In genomic region chr15:56739474-56739873, GRCh38 we compare ENCODE assay signal across 1 cellular context.
TF ChIP-seq lines count a peak whose summit lies in the region.

No MANE protein-coding gene starts in this region.

TF ChIP-seq in K562, 482 proteins besides CTCF, POLR2A, EP300 and RAD21 (continued from another document):
- no peak for TF ChIP-seq MBD1 (CRISPR knock-in tag; IDR thresholded peaks at IDR 0.05)
- no peak for TF ChIP-seq MAFG (tag; conservative IDR thresholded peaks at IDR 0.05)
- no peak for TF ChIP-seq POU5F1 (IDR thresholded peaks at IDR 0.05; ENCODE audit: borderline replicate concordance, low read depth, low read length, partially characterized antibody)
- TF ChIP-seq GABPA (tag; conservative IDR thresholded peaks at IDR 0.05; ENCODE audit: low read depth), result no peak
- TF ChIP-seq JUNB (CRISPR knock-in tag; conservative IDR thresholded peaks at IDR 0.05), result no peak
- TF ChIP-seq, protein P1, sequence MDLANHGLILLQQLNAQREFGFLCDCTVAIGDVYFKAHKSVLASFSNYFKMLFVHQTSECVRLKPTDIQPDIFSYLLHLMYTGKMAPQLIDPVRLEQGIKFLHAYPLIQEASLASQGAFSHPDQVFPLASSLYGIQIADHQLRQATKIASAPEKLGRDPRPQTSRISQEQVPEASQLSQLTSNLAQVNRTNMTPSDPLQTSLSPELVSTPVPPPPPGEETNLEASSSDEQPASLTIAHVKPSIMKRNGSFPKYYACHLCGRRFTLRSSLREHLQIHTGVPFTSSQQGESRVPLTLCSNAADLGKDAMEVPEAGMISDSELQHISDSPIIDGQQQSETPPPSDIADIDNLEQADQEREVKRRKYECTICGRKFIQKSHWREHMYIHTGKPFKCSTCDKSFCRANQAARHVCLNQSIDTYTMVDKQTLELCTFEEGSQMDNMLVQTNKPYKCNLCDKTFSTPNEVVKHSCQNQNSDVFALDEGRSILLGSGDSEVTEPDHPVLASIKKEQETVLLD (IDR thresholded peaks at IDR 0.05), result no peak
- TF ChIP-seq CBX2 (IDR thresholded peaks at IDR 0.05; ENCODE audit: insufficient read depth, low read length, poor library complexity, severe bottlenecking), result no peak
- TF ChIP-seq, protein P2, sequence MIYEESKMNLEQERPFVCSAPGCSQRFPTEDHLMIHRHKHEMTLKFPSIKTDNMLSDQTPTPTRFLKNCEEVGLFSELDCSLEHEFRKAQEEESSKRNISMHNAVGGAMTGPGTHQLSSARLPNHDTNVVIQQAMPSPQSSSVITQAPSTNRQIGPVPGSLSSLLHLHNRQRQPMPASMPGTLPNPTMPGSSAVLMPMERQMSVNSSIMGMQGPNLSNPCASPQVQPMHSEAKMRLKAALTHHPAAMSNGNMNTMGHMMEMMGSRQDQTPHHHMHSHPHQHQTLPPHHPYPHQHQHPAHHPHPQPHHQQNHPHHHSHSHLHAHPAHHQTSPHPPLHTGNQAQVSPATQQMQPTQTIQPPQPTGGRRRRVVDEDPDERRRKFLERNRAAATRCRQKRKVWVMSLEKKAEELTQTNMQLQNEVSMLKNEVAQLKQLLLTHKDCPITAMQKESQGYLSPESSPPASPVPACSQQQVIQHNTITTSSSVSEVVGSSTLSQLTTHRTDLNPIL (CRISPR knock-in tag; IDR thresholded peaks at IDR 0.05), result no peak
- TF ChIP-seq NFRKB (IDR thresholded peaks at IDR 0.05; ENCODE audit: low read depth), result no peak
- no peak for TF ChIP-seq U2AF2 (optimal IDR thresholded peaks at IDR 0.05; ENCODE audit: low read depth, low read length)
- no peak for TF ChIP-seq ATF2 (CRISPR knock-in tag; IDR thresholded peaks at IDR 0.05)
- no peak for TF ChIP-seq SAFB (IDR thresholded peaks at IDR 0.05; ENCODE audit: borderline replicate concordance, low read depth, low read length)
- no peak for TF ChIP-seq ZNF274 (IDR thresholded peaks at IDR 0.05; ENCODE audit: borderline replicate concordance, low read depth, low read length)
- no peak for TF ChIP-seq MYBL2 (IDR thresholded peaks at IDR 0.05; ENCODE audit: low read depth)
- no peak for TF ChIP-seq MYBL2 (CRISPR knock-in tag; IDR thresholded peaks at IDR 0.05; ENCODE audit: borderline replicate concordance)
